ENCODE assay signal across 8 cellular contexts in genomic region chr2:437772-438393, GRCh38.
DNase-seq lines count a peak whose midpoint lies in the region; ATAC-seq and TF ChIP-seq lines count a peak whose summit lies in the region.

No MANE protein-coding gene starts in this region.

- no peak overlapping the region for H3K9ac ChIP-seq in GM23248

- H3K4me2 ChIP-seq in GM23248 (ENCODE audit: unreplicated experiment): no peak overlapping the region

- POLR2A ChIA-PET in RWPE1 (lab: Yijun Ruan, JAX; ENCODE audit: low non-redundant PET): no interaction called here

- H3K36me3 ChIP-seq in GM23248 (ENCODE audit: low read depth): no peaks in the 10 kb centered on the region

- no peaks in the 10 kb centered on the region for H3K4me1 ChIP-seq in GM23248 (ENCODE audit: insufficient read depth)

- in situ Hi-C loops in GM23248 (cut with MboI): no loop called here

- no peaks in the 10 kb centered on the region for H3K9me3 ChIP-seq in GM23248 (ENCODE audit: low read depth)

- H3K27me3 ChIP-seq in GM23248 (replicated peaks; ENCODE audit: insufficient read depth): no peaks in the 10 kb centered on the region

- CTCF ChIA-PET in RWPE1 (lab: Yijun Ruan, JAX): no interaction called here

- H3F3A ChIP-seq in GM23248 (ENCODE audit: insufficient read depth): no peaks in the 10 kb centered on the region

- H3K9me2 ChIP-seq in GM23248 (ENCODE audit: insufficient read depth): no peaks in the 10 kb centered on the region

- H2AFZ ChIP-seq in GM23248: no peak overlapping the region

- H3K27ac ChIP-seq in RWPE1: no peak overlapping the region
- H3K27ac ChIP-seq in GM23248: no peak overlapping the region

- DNase-seq in DMS 273 (lab: John Stamatoyannopoulos, UW; ENCODE audit: unreplicated experiment) (peak; percentile 73), RWPE1 (ENCODE audit: low spot score) (peak; percentile 56), dedifferentiated amniotic fluid mesenchymal stem cell (ENCODE audit: extremely low spot score) (no peak), GM23248 (no peak)
- peak; percentile 27 for DNase-seq in activated naive CD4-positive, alpha-beta T cell treated with anti-CD3 and anti-CD28 coated beads, Interleukin-2, amount 50 U/mL, for 16 hours
- DNase-seq in stimulated activated CD4-positive, alpha-beta T cell treated with anti-CD3 and anti-CD28 coated beads, Interleukin-4, amount 100 ng/mL, for 1 hour: peak; percentile 29

- H3K4me3 ChIP-seq in GM23248: no peak overlapping the region

- 60 to 75% methylated on average over 15 of the region's 15 CpGs for WGBS in GM23248 (ENCODE audit: low coverage in 1 of 2, low lambda C conversion rate in 2 of 2, missing lambda C conversion rate in 2 of 2), 2 experiments

- H3K79me2 ChIP-seq in GM23248 (ENCODE audit: insufficient read depth): no peaks in the 10 kb centered on the region

- ATAC-seq in GM19463 (IDR thresholded peaks at IDR 0.05; ENCODE audit: unreplicated experiment) (peak; percentile 93), HG03442 (IDR thresholded peaks at IDR 0.05; ENCODE audit: unreplicated experiment) (peak; percentile 95)

- no peaks in the 10 kb centered on the region for H4K20me1 ChIP-seq in GM23248 (ENCODE audit: insufficient read depth)

- no peak for TF ChIP-seq CTCF in RWPE1 (conservative IDR thresholded peaks at IDR 0.05; ENCODE audit: low read depth)

Comparison
In these comparisons a context has a peak if more than half of its experiments do, and no peak if none do; other contexts are left out.
1. DNase-seq: peak in DMS 273 (single experiment), RWPE1 (single experiment), activated naive CD4-positive, alpha-beta T cell treated with anti-CD3 and anti-CD28 coated beads, Interleukin-2, amount 50 U/mL, for 16 hours (single experiment) and stimulated activated CD4-positive, alpha-beta T cell treated with anti-CD3 and anti-CD28 coated beads, Interleukin-4, amount 100 ng/mL, for 1 hour (single experiment); none in dedifferentiated amniotic fluid mesenchymal stem cell (single experiment) and GM23248 (single experiment).